8 cellular contexts compared by ENCODE assay signal in the genomic region with DNA sequence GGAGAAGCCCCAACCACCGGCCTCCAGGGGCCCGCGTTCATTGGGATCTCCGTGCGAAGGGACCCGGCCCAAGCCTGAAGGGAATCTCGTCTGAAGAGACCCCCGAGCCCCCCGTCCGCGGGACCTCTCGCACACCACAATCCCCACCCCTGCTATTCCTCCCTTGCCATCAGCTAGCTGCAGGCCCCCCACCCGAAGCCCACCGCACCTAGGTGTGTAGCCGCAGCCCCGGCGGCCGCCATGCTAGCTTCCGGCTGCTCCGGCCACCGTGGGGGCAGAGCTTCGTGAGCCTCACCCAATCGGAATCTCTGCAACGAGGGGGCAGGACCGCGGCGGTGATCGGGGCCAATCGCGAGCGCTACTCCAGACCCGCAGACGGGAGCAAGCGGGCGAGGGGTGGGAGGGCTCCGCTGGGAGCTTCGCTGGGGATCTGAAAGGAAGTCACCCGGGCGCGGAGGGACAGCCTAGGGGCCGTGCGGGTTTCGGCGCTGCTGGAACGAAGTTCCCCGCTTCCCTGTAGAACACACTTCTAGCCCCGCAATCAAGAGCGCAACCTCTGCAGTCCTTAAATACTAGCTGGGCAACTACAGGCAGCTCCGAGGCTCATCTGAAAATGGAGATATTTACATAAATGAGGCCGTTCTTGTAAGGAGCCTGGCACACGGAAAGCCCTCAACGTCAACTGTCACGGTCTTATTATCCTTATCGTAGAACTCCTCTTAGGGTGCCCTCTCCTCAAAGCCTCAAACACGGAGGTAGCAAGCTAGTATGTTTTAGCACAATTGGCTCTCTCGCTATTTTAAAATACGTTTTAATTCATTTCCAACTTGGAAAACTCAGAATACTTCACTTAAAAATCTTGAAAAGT. TPM values are rescaled to one million over a fixed set of nuclear protein-coding genes. Genes with fewer than 3 reads are reported as not detected.
DNase-seq lines count a peak whose midpoint lies in the region; ATAC-seq and TF ChIP-seq lines count a peak whose summit lies in the region.

PIGS (minus strand) TSS at position 270 of the 868 bp plus-strand sequence; CDS start at position 242, 28 bp downstream.

- in situ Hi-C loops in GM13976 (cut with MboI; ENCODE audit: low sequenced_read_pairs, unreplicated experiment) = no loop called here

- H3K4me1 ChIP-seq in left ventricle myocardium inferior = peaks cover 62% of the 10 kb centered on the region
- H3K4me1 ChIP-seq in upper lobe of right lung = peaks cover 18% of the 10 kb centered on the region

- H3K9me3 Mint-ChIP-seq in progenitor cell of endocrine pancreas (ENCODE audit: low read depth) = no peaks in the 10 kb centered on the region

- TF ChIP-seq CTCF in GM13976 (IDR thresholded peaks at IDR 0.05; ENCODE audit: borderline replicate concordance, control extremely low read depth, extremely low read depth, insufficient read depth, missing control alignments) = no peak
- TF ChIP-seq CTCF in left ventricle myocardium inferior (IDR thresholded peaks at IDR 0.05; ENCODE audit: borderline replicate concordance) = peak; percentile 13
- no peak for TF ChIP-seq CTCF in progenitor cell of endocrine pancreas (IDR thresholded peaks at IDR 0.05; ENCODE audit: unreplicated experiment)
- no peak for TF ChIP-seq CTCF in upper lobe of right lung (IDR thresholded peaks at IDR 0.05)

- intact Hi-C loops in left ventricle myocardium inferior (cut with micrococcal nuclease) = no loop called here
- intact Hi-C loops in upper lobe of right lung (cut with DNase I) = no loop called here

- peaks cover 10% of the 10 kb centered on the region for H3K36me3 Mint-ChIP-seq in T-helper 17 cell (ENCODE audit: low read depth)
- H3K36me3 Mint-ChIP-seq in progenitor cell of endocrine pancreas (ENCODE audit: insufficient read depth) = peaks cover 1% of the 10 kb centered on the region

- H3K27ac Mint-ChIP-seq in T-helper 17 cell = peak within 1 kb of the TSS; percentile 82
- H3K27ac Mint-ChIP-seq in progenitor cell of endocrine pancreas = peak within 1 kb of the TSS; percentile 90

- no peaks in the 10 kb centered on the region for H3K27me3 Mint-ChIP-seq in T-helper 17 cell
- H3K27me3 Mint-ChIP-seq in progenitor cell of endocrine pancreas = peaks cover 15% of the 10 kb centered on the region

- H3K4me3 ChIP-seq in left ventricle myocardium inferior (peak within 1 kb of the TSS; percentile 93), upper lobe of right lung (peak within 1 kb of the TSS; percentile 99)

- H3K9me3 ChIP-seq in T-helper 17 cell (ENCODE audit: control insufficient read depth, low read length, poor library complexity, severe bottlenecking) = no peaks in the 10 kb centered on the region
- no peaks in the 10 kb centered on the region for H3K9me3 ChIP-seq in left ventricle myocardium inferior (replicated peaks)
- no peaks in the 10 kb centered on the region for H3K9me3 ChIP-seq in upper lobe of right lung

- H3K4me1 Mint-ChIP-seq in T-helper 17 cell (peaks cover 47% of the 10 kb centered on the region), progenitor cell of endocrine pancreas (ENCODE audit: low read depth) (peaks cover 28% of the 10 kb centered on the region)

- H3K27ac ChIP-seq in left ventricle myocardium inferior (replicated peaks) (peak within 1 kb of the TSS; percentile 84), upper lobe of right lung (peak within 1 kb of the TSS; percentile 86)

- H3K36me3 ChIP-seq in left ventricle myocardium inferior (peaks cover 15% of the 10 kb centered on the region), upper lobe of right lung (no peaks in the 10 kb centered on the region)

- DNase-seq in GM13976 (ENCODE audit: low spot score) (peak; percentile 97), NCI-H1694 (lab: John Stamatoyannopoulos, UW) (peak; percentile 82), T-helper 17 cell (peak; percentile 80 to 86 (median 86)), amygdala (lab: John Stamatoyannopoulos, UW) (peak; percentile 64 to 98 (median 92)), left ventricle myocardium inferior (peak; percentile 97), progenitor cell of endocrine pancreas (ENCODE audit: low spot score, unreplicated experiment) (peak; percentile 89), upper lobe of right lung (peak; percentile 98)

- peak within 1 kb of the TSS; percentile 97 for H3K4me3 Mint-ChIP-seq in T-helper 17 cell
- peak within 1 kb of the TSS; percentile 97 for H3K4me3 Mint-ChIP-seq in progenitor cell of endocrine pancreas (ENCODE audit: low read depth)

- H3K27me3 ChIP-seq in left ventricle myocardium inferior (ENCODE audit: low read depth) = no peaks in the 10 kb centered on the region
- no peaks in the 10 kb centered on the region for H3K27me3 ChIP-seq in upper lobe of right lung

- ATAC-seq in HG02870 (IDR thresholded peaks at IDR 0.05; ENCODE audit: unreplicated experiment) (peak; percentile 86), T-helper 17 cell (peak; percentile 98), upper lobe of right lung (peak; percentile 99)

RNA-seq across cellular contexts. Expression of gene PIGS, which starts in this region (rescaled TPM):
- total RNA-seq in T-helper 17 cell (10 to 100 TPM; 44.5 to 50.9 TPM), left ventricle myocardium inferior (38.2 TPM), progenitor cell of endocrine pancreas (65.0 and 68.2 TPM in 2 replicates), upper lobe of right lung (43.0 TPM)

Comparison
In these comparisons a context has a peak if more than half of its experiments do, and no peak if none do; other contexts are left out.
1. Peak in every context shown above with its lines: DNase-seq, ATAC-seq, H3K4me3 ChIP-seq and H3K27ac ChIP-seq.